ENCODE assay signal across 14 cellular contexts in the genomic region with DNA sequence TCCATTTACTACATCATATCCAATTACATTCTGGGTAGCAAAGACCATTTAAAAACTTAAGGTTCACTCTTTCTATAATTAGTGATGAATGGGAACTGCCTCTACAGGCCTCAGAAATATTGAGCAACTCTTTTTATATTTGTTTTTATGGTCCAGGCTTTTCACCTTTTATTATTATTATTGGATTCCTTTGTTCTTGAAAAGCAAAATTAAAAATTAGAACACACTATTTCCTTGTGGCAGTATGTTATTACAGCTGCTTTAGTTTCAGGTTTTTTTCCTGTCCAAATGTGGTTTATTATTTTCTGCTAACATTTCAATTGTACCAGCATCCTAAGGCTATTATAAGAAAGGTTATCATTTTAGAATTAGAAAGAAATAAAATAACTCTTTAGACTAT.
"Had no signal": no experiment of that assay in that cellular context is flagged by ENCODE, and none has a peak within 500 bp of the region (broad histone marks: within the 10 kb centered on the region; RNA-seq: fewer than 3 reads in every experiment).

No MANE protein-coding gene starts in this region.

- H3K9me3 Mint-ChIP-seq: naive thymus-derived CD8-positive, alpha-beta T cell had no signal

- H2AFZ ChIP-seq: hepatocyte had no signal

- H3K36me3 ChIP-seq: ovary, right atrium auricular region had no signal

- H3K79me2 ChIP-seq: hepatocyte had no signal

- H3K27ac ChIP-seq: hepatocyte, ovary, right atrium auricular region had no signal

- ATAC-seq: naive thymus-derived CD8-positive, alpha-beta T cell had no signal

- H3K4me3 ChIP-seq: hepatocyte, ovary, right atrium auricular region, smooth muscle cell had no signal

- H3K4me3 Mint-ChIP-seq: naive thymus-derived CD8-positive, alpha-beta T cell had no signal

- DNase-seq: cortex of kidney; effector memory CD4-positive, alpha-beta T cell; erythroblast; foreskin melanocyte; head of caudate nucleus; kidney glomerular epithelial cell; naive thymus-derived CD8-positive, alpha-beta T cell; ovary; stimulated activated CD4-positive, alpha-beta T cell treated with anti-CD3 and anti-CD28 coated beads, Interleukin-2, amount 100 ng/mL, for 48 hours; stimulated activated naive CD4-positive, alpha-beta T cell treated with Interleukin-2 at 50 U/mL for 16 hours; trophoblast cell had no signal

- H3K4me1 ChIP-seq: right atrium auricular region had no signal

- H3K4me1 Mint-ChIP-seq: naive thymus-derived CD8-positive, alpha-beta T cell had no signal

- H3K27me3 Mint-ChIP-seq: naive thymus-derived CD8-positive, alpha-beta T cell had no signal

- H3K27me3 ChIP-seq: hepatocyte, ovary, right atrium auricular region had no signal

- H3K4me2 ChIP-seq: hepatocyte, smooth muscle cell had no signal

- H3K9me3 ChIP-seq: ovary, right atrium auricular region had no signal
